13 cellular contexts compared by ENCODE assay signal in genomic region chr6:15653581-15653980, GRCh38. TPM values are rescaled to one million over a fixed set of nuclear protein-coding genes. Genes with fewer than 3 reads are reported as not detected.
DNase-seq lines count a peak whose midpoint lies in the region; ATAC-seq and TF ChIP-seq lines count a peak whose summit lies in the region.
"Had no signal": no experiment of that assay in that cellular context is flagged by ENCODE, and none has a peak within 500 bp of the region (broad histone marks: within the 10 kb centered on the region; RNA-seq: fewer than 3 reads in every experiment).

No MANE protein-coding gene starts in this region.

- ATAC-seq in GM18505 (IDR thresholded peaks at IDR 0.05; ENCODE audit: unreplicated experiment) (peak; percentile 53), GM19463 (IDR thresholded peaks at IDR 0.05; ENCODE audit: unreplicated experiment) (peak; percentile 54), HG02973 (IDR thresholded peaks at IDR 0.05; ENCODE audit: unreplicated experiment) (peak; percentile 38), mucosa of descending colon (no peak)

- no peak for TF ChIP-seq POLR2A in GM18505 (IDR thresholded peaks at IDR 0.05; ENCODE audit: borderline replicate concordance, extremely low read depth, insufficient read depth, insufficient read length)

- no peak for TF ChIP-seq CTCF in OCI-LY7 (conservative IDR thresholded peaks at IDR 0.05; ENCODE audit: low read length)
- TF ChIP-seq CTCF in mucosa of descending colon (IDR thresholded peaks at IDR 0.05): no peak
- TF ChIP-seq CTCF in SK-N-SH (IDR thresholded peaks at IDR 0.05): no peak

- H3K36me3 ChIP-seq in OCI-LY7 (ENCODE audit: insufficient read depth, low read length) (peaks cover 10% of the 10 kb centered on the region; the same call in 1 of the 2 replicates), mucosa of descending colon (ENCODE audit: low read depth) (no peaks in the 10 kb centered on the region), SK-N-SH (replicated peaks in 1 of 2; ENCODE audit: control insufficient read depth in 1 of 2, insufficient read depth in 2 of 2, low read length in 1 of 2) (peaks cover 2 to 6% of the 10 kb centered on the region in 2 experiments)
- H3K36me3 ChIP-seq: ovary had no signal

- peaks cover 57% of the 10 kb centered on the region for H3K79me2 ChIP-seq in OCI-LY7 (ENCODE audit: insufficient read depth, low read depth, low read length)
- H3K79me2 ChIP-seq in SK-N-SH (ENCODE audit: insufficient read depth): peaks cover 3% of the 10 kb centered on the region; the same call in 1 of the 2 replicates

- H3K4me3 ChIP-seq in OCI-LY7 (ENCODE audit: low read depth, low read length, poor library complexity, severe bottlenecking) (no peak overlapping the region), mucosa of descending colon (no peak overlapping the region), SK-N-SH (ENCODE audit: low read depth in 2 of 2, low read length in 1 of 2) (no peak overlapping the region)
- H3K4me3 ChIP-seq: ovary had no signal

- no peak for TF ChIP-seq RAD21 in SK-N-SH (IDR thresholded peaks at IDR 0.05; ENCODE audit: low read length)

- BruUV-seq in OCI-LY7 (replicated peaks; lab: Mats Ljungman, UMichigan): no TSS peak

- H3K9me3 ChIP-seq in OCI-LY7 (ENCODE audit: low read length) (no peaks in the 10 kb centered on the region; the same call in 1 of the 2 replicates), mucosa of descending colon (no peaks in the 10 kb centered on the region), SK-N-SH (no peaks in the 10 kb centered on the region)
- H3K9me3 ChIP-seq: ovary had no signal

- no peaks in the 10 kb centered on the region for H4K20me1 ChIP-seq in OCI-LY7 (ENCODE audit: insufficient read depth, low read length)
- no peaks in the 10 kb centered on the region for H4K20me1 ChIP-seq in SK-N-SH (ENCODE audit: insufficient read depth)

- no peaks in the 10 kb centered on the region for H3K27me3 ChIP-seq in SK-N-SH (ENCODE audit: insufficient read depth)
- H3K27me3 ChIP-seq: ovary had no signal

- POLR2A ChIA-PET in OCI-LY7 (lab: Charles Lee) (interaction anchor here (0.5 kb wide), 1 partner anchor 1542 kb away, joined by 5 read pairs; no protein-coding TSS in a partner anchor), SK-N-SH (lab: Yijun Ruan, JAX) (no interaction called here)

- no peaks in the 10 kb centered on the region for H3K9me2 ChIP-seq in OCI-LY7 (ENCODE audit: insufficient read depth, low read length)
- no peaks in the 10 kb centered on the region for H3K9me2 ChIP-seq in SK-N-SH

- CTCF ChIA-PET in OCI-LY7 (lab: Charles Lee; ENCODE audit: unreplicated experiment): no interaction called here
- CTCF ChIA-PET in SK-N-SH (lab: Yijun Ruan, JAX): interaction anchor here (0.7 to 2.2 kb wide), 4 partner anchors 9 to 31 kb away, joined by 3 to 5 read pairs (median 4); no protein-coding TSS in a partner anchor

- intact Hi-C loops in OCI-LY7 (cut with micrococcal nuclease; ENCODE audit: unreplicated experiment) (no loop called here), mucosa of descending colon (cut with DNase I, micrococcal nuclease) (no loop called here)

- no peak for DNase-seq in OCI-LY7 (ENCODE audit: low spot score)
- no peak for DNase-seq in stimulated activated CD8-positive, alpha-beta memory T cell treated with anti-CD3 and anti-CD28 coated beads, Interleukin-4, amount 100 ng/mL, for 48 hours
- no peak for DNase-seq in mucosa of descending colon
- no peak for DNase-seq in SK-N-SH
- DNase-seq in NCI-H446 treated with DMSO at 0.1 percent for 48 hours (lab: John Stamatoyannopoulos, UW): no peak
- DNase-seq: CD4-positive, alpha-beta memory T cell; mesenchymal stem cell; NCI-H510A; ovary; stimulated activated CD4-positive, alpha-beta T cell treated with anti-CD3 and anti-CD28 coated beads, Interleukin-15, amount 100 ng/mL, for 24 hours had no signal

- H3K27ac ChIP-seq in OCI-LY7 (ENCODE audit: low read depth, low read length, poor library complexity, severe bottlenecking): no peak overlapping the region
- H3K27ac ChIP-seq in SK-N-SH (ENCODE audit: low read depth in 2 of 2, low read length in 1 of 2): no peak overlapping the region
- H3K27ac ChIP-seq: ovary had no signal

- no peak for TF ChIP-seq EP300 in SK-N-SH (IDR thresholded peaks at IDR 0.05; ENCODE audit: borderline replicate concordance in 1 of 2, low read depth in 1 of 2, low read length in 1 of 2)

- H3F3A ChIP-seq in SK-N-SH (replicated peaks; ENCODE audit: insufficient read depth): no peaks in the 10 kb centered on the region

- no peak overlapping the region for H3K9ac ChIP-seq in SK-N-SH

- H2AFZ ChIP-seq in OCI-LY7 (ENCODE audit: low read length) (no peak overlapping the region), SK-N-SH (ENCODE audit: low read depth) (no peak overlapping the region)

- H3K4me2 ChIP-seq in OCI-LY7 (ENCODE audit: low read length) (peak overlapping the region; percentile 13; the same call in 1 of the 2 replicates), SK-N-SH (no peak overlapping the region)

- peaks cover 34% of the 10 kb centered on the region for H3K4me1 ChIP-seq in OCI-LY7 (ENCODE audit: insufficient read depth, low read length, poor library complexity, severe bottlenecking)
- H3K4me1 ChIP-seq in mucosa of descending colon (ENCODE audit: low read depth): no peaks in the 10 kb centered on the region
- peaks cover 3 to 5% of the 10 kb centered on the region in 2 experiments; a peak in 2 of 4 replicates for H3K4me1 ChIP-seq in SK-N-SH (ENCODE audit: control insufficient read depth in 1 of 2, insufficient read depth in 2 of 2, low read depth in 1 of 2, low read length in 1 of 2)

TF ChIP-seq in SK-N-SH, 30 proteins besides CTCF, POLR2A, EP300 and RAD21:
- TF ChIP-seq TAF1 (IDR thresholded peaks at IDR 0.05; ENCODE audit: borderline replicate concordance, low read depth, low read length) (no peak), USF2 (IDR thresholded peaks at IDR 0.05; ENCODE audit: borderline replicate concordance, low read depth, low read length) (no peak), ZBTB33 (IDR thresholded peaks at IDR 0.05; ENCODE audit: borderline replicate concordance, low read depth) (no peak), GABPA (IDR thresholded peaks at IDR 0.05; ENCODE audit: low read depth) (no peak), YY1 (IDR thresholded peaks at IDR 0.05; ENCODE audit: low read depth) (no peak), IRF3 (IDR thresholded peaks at IDR 0.05; ENCODE audit: low read depth, low read length) (no peak), RCOR1 (IDR thresholded peaks at IDR 0.05; ENCODE audit: low read length) (no peak), SMC3 (IDR thresholded peaks at IDR 0.05; ENCODE audit: low read depth, low read length) (no peak), EZH2phosphoT487 (IDR thresholded peaks at IDR 0.05; ENCODE audit: borderline replicate concordance, low read depth) (no peak), USF1 (IDR thresholded peaks at IDR 0.05; ENCODE audit: borderline replicate concordance, low read depth) (no peak), RFX5 (IDR thresholded peaks at IDR 0.05; ENCODE audit: low read length) (no peak)

RNA-seq across cellular contexts. Expression of gene DTNBP1, which starts 9.2 kb away (rescaled TPM):
- 9.8 and 10.9 TPM in 2 replicates for total RNA-seq in OCI-LY7 (2014; rRNA removed; shearing (Covaris generic))
- total RNA-seq in OCI-LY7 (2022) (24.0 and 28.0 TPM in 2 replicates), mucosa of descending colon (10 to 100 TPM; 19.6 to 31.8 (median 25.0) TPM)
- 18.4 and 19.7 TPM in 2 replicates for polyA plus RNA-seq in SK-N-SH (2012; rRNA removed)
- polyA plus RNA-seq in SK-N-SH (2012; cell fraction: cytosol; rRNA removed): 15.4 and 18.8 TPM in 2 replicates
- polyA plus RNA-seq in SK-N-SH (2012; cell fraction: nucleus; rRNA removed): 15.6 and 16.7 TPM in 2 replicates
